Comparison of ENCODE assay signal across 8 cellular contexts in the genomic region with DNA sequence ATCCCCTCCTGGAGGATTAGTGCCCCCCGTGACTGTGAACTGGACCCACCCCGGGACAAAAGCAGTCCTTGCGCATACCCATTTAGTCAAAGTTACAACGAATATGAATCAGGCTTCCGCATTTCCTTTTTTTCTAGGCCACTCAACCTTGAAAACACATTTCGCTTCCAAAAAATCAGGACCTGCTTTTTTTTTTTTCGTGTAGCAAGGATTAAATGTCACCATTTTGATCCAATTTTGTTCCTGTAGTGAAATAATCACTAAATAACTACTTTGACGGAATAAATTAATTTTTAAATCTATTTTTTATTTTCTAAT. TPM values are rescaled to one million over a fixed set of nuclear protein-coding genes. Genes with fewer than 3 reads are reported as not detected.
DNase-seq lines count a peak whose midpoint lies in the region; ATAC-seq and TF ChIP-seq lines count a peak whose summit lies in the region.

No MANE protein-coding gene starts in this region.

- peaks cover 1 to 7% (median 6%) of the 10 kb centered on the region in 7 donors for H3K9me3 Mint-ChIP-seq in CD14-positive monocyte

- no peak for ATAC-seq in HG03039 (IDR thresholded peaks at IDR 0.05; ENCODE audit: unreplicated experiment)

- DNase-seq in CD14-positive monocyte (ENCODE audit: low spot score) (no peak), MM.1S (no peak), AML-193 (lab: John Stamatoyannopoulos, UW) (no peak), hepatic stellate cell (ENCODE audit: low spot score) (no peak)
- DNase-seq in stimulated activated CD4-positive, alpha-beta T cell treated with anti-CD3 and anti-CD28 coated beads, Interleukin-4, amount 100 ng/mL, for 24 hours, result no peak

- no peaks in the 10 kb centered on the region for H3K27me3 ChIP-seq in MM.1S (replicated peaks; ENCODE audit: insufficient read depth, low read length)
- H3K27me3 ChIP-seq in ectodermal cell (ENCODE audit: control insufficient read depth, insufficient read depth, low read length, poor library complexity, severe bottlenecking), result peaks cover 8% of the 10 kb centered on the region
- H3K27me3 ChIP-seq in neural cell (ENCODE audit: insufficient read depth, low read depth, low read length), result peaks cover 41% of the 10 kb centered on the region

- WGBS in ectodermal cell, 2 experiments, result 24 to 31% methylated on average over 7 of the region's 8 CpGs

- intact Hi-C loops in CD14-positive monocyte (cut with micrococcal nuclease), result no loop called here

- H3K27ac ChIP-seq in MM.1S (ENCODE audit: low read length) (no peak overlapping the region), ectodermal cell (ENCODE audit: insufficient read depth, low read depth, low read length, poor library complexity, severe bottlenecking) (no peak overlapping the region), neural cell (ENCODE audit: low read length) (no peak overlapping the region)

- peaks cover 0 to 4% (median 0%) of the 10 kb centered on the region in 3 donors for H3K27me3 Mint-ChIP-seq in CD14-positive monocyte (ENCODE audit: low read depth in 3 of 3)

- H3K4me1 ChIP-seq in MM.1S (ENCODE audit: low read length), result no peaks in the 10 kb centered on the region
- H3K4me1 ChIP-seq in ectodermal cell (ENCODE audit: control insufficient read depth, insufficient read depth, low read length), result no peaks in the 10 kb centered on the region

- peak overlapping the region; percentile 90 to 97 for H3K4me3 Mint-ChIP-seq in CD14-positive monocyte

- peak overlapping the region; percentile 80 for H2AFZ ChIP-seq in MM.1S (ENCODE audit: low read length)
- no peak overlapping the region for H2AFZ ChIP-seq in neural cell (ENCODE audit: low read depth, low read length)

- no peaks in the 10 kb centered on the region for H3F3A ChIP-seq in MM.1S (ENCODE audit: insufficient read depth, low read length)
- peaks cover 3% of the 10 kb centered on the region for H3F3A ChIP-seq in neural cell (ENCODE audit: insufficient read depth, low read length, poor library complexity, severe bottlenecking)

- H3K9me2 ChIP-seq in MM.1S (replicated peaks; ENCODE audit: insufficient read depth, low read length) (no peaks in the 10 kb centered on the region), neural cell (ENCODE audit: insufficient read depth, low read length) (no peaks in the 10 kb centered on the region)

- TF ChIP-seq EP300 in neural cell (conservative IDR thresholded peaks at IDR 0.05; ENCODE audit: poor library complexity, severe bottlenecking), result no peak

- H3K4me3 ChIP-seq in MM.1S (ENCODE audit: low read length), result peak overlapping the region; percentile 61
- H3K4me3 ChIP-seq in ectodermal cell (ENCODE audit: insufficient read depth, low read depth, low read length), result peak overlapping the region; percentile 65
- H3K4me3 ChIP-seq in neural cell (ENCODE audit: low read length), result peak overlapping the region; percentile 69

- peak overlapping the region; percentile 91 to 96 (median 93) for H3K27ac Mint-ChIP-seq in CD14-positive monocyte

- peak; percentile 4 for TF ChIP-seq CTCF in CD14-positive monocyte (IDR thresholded peaks at IDR 0.05)
- TF ChIP-seq CTCF in MM.1S (IDR thresholded peaks at IDR 0.05; ENCODE audit: low read length), result no peak
- no peak for TF ChIP-seq CTCF in neural cell (IDR thresholded peaks at IDR 0.05; ENCODE audit: poor library complexity, severe bottlenecking)

- H3K36me3 ChIP-seq in MM.1S (replicated peaks; ENCODE audit: insufficient read depth, low read length) (no peaks in the 10 kb centered on the region), ectodermal cell (ENCODE audit: control insufficient read depth, insufficient read depth, low read length) (no peaks in the 10 kb centered on the region), neural cell (ENCODE audit: insufficient read depth, low read length) (no peaks in the 10 kb centered on the region)

- no peak for TF ChIP-seq RAD21 in neural cell (conservative IDR thresholded peaks at IDR 0.05)

- no peaks in the 10 kb centered on the region for H3K79me2 ChIP-seq in MM.1S (ENCODE audit: low read length)
- no peaks in the 10 kb centered on the region for H3K79me2 ChIP-seq in neural cell (replicated peaks; ENCODE audit: insufficient read depth, low read length)

- H4K20me1 ChIP-seq in MM.1S (ENCODE audit: insufficient read depth, low read length) (no peaks in the 10 kb centered on the region), neural cell (ENCODE audit: insufficient read depth) (no peaks in the 10 kb centered on the region)

- H3K36me3 Mint-ChIP-seq in CD14-positive monocyte, result peaks cover 0 to 2% of the 10 kb centered on the region in 2 donors

- no peaks in the 10 kb centered on the region for H3K9me3 ChIP-seq in MM.1S (replicated peaks; ENCODE audit: insufficient read depth, low read length)
- H3K9me3 ChIP-seq in ectodermal cell (ENCODE audit: control insufficient read depth, low read length), result no peaks in the 10 kb centered on the region
- no peaks in the 10 kb centered on the region for H3K9me3 ChIP-seq in neural cell (ENCODE audit: low read length)

- H3K9ac ChIP-seq in MM.1S (ENCODE audit: low read length), result peak overlapping the region; percentile 12; the same call in 1 of the 2 replicates
- no peak overlapping the region for H3K9ac ChIP-seq in neural cell (ENCODE audit: low read length)

- H3K4me1 Mint-ChIP-seq in CD14-positive monocyte, result peaks cover 22% of the 10 kb centered on the region

- H3K4me2 ChIP-seq in MM.1S (ENCODE audit: low read depth, low read length) (peak overlapping the region; percentile 81), neural cell (ENCODE audit: low read length) (peak overlapping the region; percentile 52)

TF ChIP-seq in neural cell, 6 proteins besides CTCF, POLR2A, EP300 and RAD21:
- TF ChIP-seq MXI1 (conservative IDR thresholded peaks at IDR 0.05; ENCODE audit: poor library complexity, severe bottlenecking), result no peak
- no peak for TF ChIP-seq POLR2AphosphoS5 (IDR thresholded peaks at IDR 0.05)
- no peak for TF ChIP-seq EZH2 (IDR thresholded peaks at IDR 0.05; ENCODE audit: borderline replicate concordance, insufficient read depth, low read length, poor library complexity, severe bottlenecking)
- TF ChIP-seq SMC3 (conservative IDR thresholded peaks at IDR 0.05; ENCODE audit: poor library complexity), result no peak
- no peak for TF ChIP-seq TAF1 (IDR thresholded peaks at IDR 0.05; ENCODE audit: low read depth)
- TF ChIP-seq, protein P1, sequence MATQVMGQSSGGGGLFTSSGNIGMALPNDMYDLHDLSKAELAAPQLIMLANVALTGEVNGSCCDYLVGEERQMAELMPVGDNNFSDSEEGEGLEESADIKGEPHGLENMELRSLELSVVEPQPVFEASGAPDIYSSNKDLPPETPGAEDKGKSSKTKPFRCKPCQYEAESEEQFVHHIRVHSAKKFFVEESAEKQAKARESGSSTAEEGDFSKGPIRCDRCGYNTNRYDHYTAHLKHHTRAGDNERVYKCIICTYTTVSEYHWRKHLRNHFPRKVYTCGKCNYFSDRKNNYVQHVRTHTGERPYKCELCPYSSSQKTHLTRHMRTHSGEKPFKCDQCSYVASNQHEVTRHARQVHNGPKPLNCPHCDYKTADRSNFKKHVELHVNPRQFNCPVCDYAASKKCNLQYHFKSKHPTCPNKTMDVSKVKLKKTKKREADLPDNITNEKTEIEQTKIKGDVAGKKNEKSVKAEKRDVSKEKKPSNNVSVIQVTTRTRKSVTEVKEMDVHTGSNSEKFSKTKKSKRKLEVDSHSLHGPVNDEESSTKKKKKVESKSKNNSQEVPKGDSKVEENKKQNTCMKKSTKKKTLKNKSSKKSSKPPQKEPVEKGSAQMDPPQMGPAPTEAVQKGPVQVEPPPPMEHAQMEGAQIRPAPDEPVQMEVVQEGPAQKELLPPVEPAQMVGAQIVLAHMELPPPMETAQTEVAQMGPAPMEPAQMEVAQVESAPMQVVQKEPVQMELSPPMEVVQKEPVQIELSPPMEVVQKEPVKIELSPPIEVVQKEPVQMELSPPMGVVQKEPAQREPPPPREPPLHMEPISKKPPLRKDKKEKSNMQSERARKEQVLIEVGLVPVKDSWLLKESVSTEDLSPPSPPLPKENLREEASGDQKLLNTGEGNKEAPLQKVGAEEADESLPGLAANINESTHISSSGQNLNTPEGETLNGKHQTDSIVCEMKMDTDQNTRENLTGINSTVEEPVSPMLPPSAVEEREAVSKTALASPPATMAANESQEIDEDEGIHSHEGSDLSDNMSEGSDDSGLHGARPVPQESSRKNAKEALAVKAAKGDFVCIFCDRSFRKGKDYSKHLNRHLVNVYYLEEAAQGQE (IDR thresholded peaks at IDR 0.05; ENCODE audit: borderline replicate concordance), result no peak

RNA-seq across cellular contexts. Expression of gene FTCDNL1, which starts 0.5 kb away (rescaled TPM):
- 1 to 10 TPM; 4.1 to 7.3 TPM for polyA plus RNA-seq in CD14-positive monocyte
- polyA plus RNA-seq in ectodermal cell (2013, experiment 1 of 4), result 0.33 TPM
- 1.00 TPM for polyA plus RNA-seq in ectodermal cell (2013, experiment 2 of 4)
- 0.37 TPM for polyA plus RNA-seq in ectodermal cell (2013, experiment 3 of 4)
- 0.53 TPM for polyA plus RNA-seq in ectodermal cell (2013, experiment 4 of 4)
- polyA plus RNA-seq in neural cell, result not detected in 2 replicates
- 0.23 TPM in 1 of 2 replicates, not detected in the other for polyA minus RNA-seq in neural cell

RNA-seq across cellular contexts. Expression of gene C2orf69, which starts 59.6 kb away (rescaled TPM):
- 1 to 10 TPM; 6.9 to 9.4 TPM for polyA plus RNA-seq in CD14-positive monocyte
- 24.4 TPM for polyA plus RNA-seq in ectodermal cell (2013, experiment 1 of 4)
- polyA plus RNA-seq in ectodermal cell (2013, experiment 2 of 4), result 23.1 TPM
- polyA plus RNA-seq in ectodermal cell (2013, experiment 3 of 4), result 19.7 TPM
- polyA plus RNA-seq in ectodermal cell (2013, experiment 4 of 4), result 19.9 TPM
- 13.8 and 17.3 TPM in 2 replicates for polyA plus RNA-seq in neural cell
- polyA minus RNA-seq in neural cell, result 30.2 and 33.0 TPM in 2 replicates
